In the genomic region with DNA sequence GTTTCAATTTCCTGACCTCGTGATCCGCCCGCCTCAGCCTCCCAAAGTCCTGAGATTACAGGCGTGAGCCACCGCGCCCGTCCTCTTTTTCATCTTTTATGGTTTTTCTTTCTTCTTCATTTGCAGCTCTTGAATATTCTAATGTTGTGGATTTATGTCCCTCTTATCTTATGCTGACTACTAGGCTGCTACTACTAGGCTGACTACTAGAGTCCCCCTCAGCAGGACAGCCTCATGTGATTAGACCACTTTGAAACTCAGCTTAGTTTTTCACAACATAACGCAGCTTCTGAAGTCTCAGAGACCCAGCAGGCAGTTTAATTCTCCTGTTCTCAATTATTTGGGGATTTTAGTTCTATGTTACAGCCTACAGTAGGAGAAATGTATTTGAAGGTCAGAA, we compare ENCODE assay signal across 16 cellular contexts. TPM values are rescaled to one million over a fixed set of nuclear protein-coding genes. Genes with fewer than 3 reads are reported as not detected.
DNase-seq lines count a peak whose midpoint lies in the region; ATAC-seq and TF ChIP-seq lines count a peak whose summit lies in the region.
"Had no signal": no experiment of that assay in that cellular context is flagged by ENCODE, and none has a peak within 500 bp of the region (broad histone marks: within the 10 kb centered on the region; RNA-seq: fewer than 3 reads in every experiment).

No MANE protein-coding gene starts in this region.

- peaks cover 38% of the 10 kb centered on the region for H3K27me3 Mint-ChIP-seq in stimulated activated naive CD8-positive, alpha-beta T cell treated with anti-CD3 and anti-CD28 coated beads, Interleukin-15, amount 100 ng/mL, for 72 hours
- peaks cover 25% of the 10 kb centered on the region for H3K27me3 Mint-ChIP-seq in chondrocyte (ENCODE audit: low read depth)
- peaks cover 13% of the 10 kb centered on the region for H3K27me3 Mint-ChIP-seq in nephron progenitor cell (ENCODE audit: low read depth, poor library complexity)

- H3K27ac Mint-ChIP-seq in stimulated activated naive CD8-positive, alpha-beta T cell treated with anti-CD3 and anti-CD28 coated beads, Interleukin-15, amount 100 ng/mL, for 72 hours: no peak overlapping the region
- H3K27ac Mint-ChIP-seq in chondrocyte (ENCODE audit: unreplicated experiment) (peak overlapping the region; percentile 68), nephron progenitor cell (peak overlapping the region; percentile 57)
- H3K27ac Mint-ChIP-seq: HFFc6 had no signal

- no peaks in the 10 kb centered on the region for H3K36me3 Mint-ChIP-seq in chondrocyte (ENCODE audit: low read depth)
- H3K36me3 Mint-ChIP-seq in nephron progenitor cell (ENCODE audit: low read depth): no peaks in the 10 kb centered on the region
- H3K36me3 Mint-ChIP-seq: CD4-positive, alpha-beta memory T cell had no signal

- TF ChIP-seq CTCF in chondrocyte (IDR thresholded peaks at IDR 0.05): no peak
- TF ChIP-seq CTCF in nephron progenitor cell (IDR thresholded peaks at IDR 0.05): no peak

- H3K4me1 Mint-ChIP-seq in stimulated activated naive CD8-positive, alpha-beta T cell treated with anti-CD3 and anti-CD28 coated beads, Interleukin-15, amount 100 ng/mL, for 72 hours: peaks cover 16% of the 10 kb centered on the region
- H3K4me1 Mint-ChIP-seq in chondrocyte (ENCODE audit: low read depth) (peaks cover 10% of the 10 kb centered on the region), nephron progenitor cell (peaks cover 41% of the 10 kb centered on the region)

- peak; percentile 48 for ATAC-seq in stimulated activated naive CD8-positive, alpha-beta T cell treated with anti-CD3 and anti-CD28 coated beads, Interleukin-15, Interleukin-2, amounts not matched to agents 100 U/mL and 50 U/mL, for 24 hours
- ATAC-seq in stimulated activated naive CD8-positive, alpha-beta T cell treated with anti-CD3 and anti-CD28 coated beads, Interleukin-15, amount 100 ng/mL, for 72 hours: no peak
- ATAC-seq in HG02852 (IDR thresholded peaks at IDR 0.05; ENCODE audit: unreplicated experiment) (no peak), GM19395 (IDR thresholded peaks at IDR 0.05; ENCODE audit: unreplicated experiment) (no peak), GM19328 (IDR thresholded peaks at IDR 0.05; ENCODE audit: unreplicated experiment) (no peak)
- ATAC-seq in activated CD4-positive, CD25-positive, alpha-beta regulatory T cell treated with anti-CD3 and anti-CD28 coated beads, Interleukin-2, amount 50 U/mL, for 24 hours: no peak

- H3K4me3 Mint-ChIP-seq in stimulated activated naive CD8-positive, alpha-beta T cell treated with anti-CD3 and anti-CD28 coated beads, Interleukin-15, amount 100 ng/mL, for 72 hours: no peak overlapping the region
- no peak overlapping the region for H3K4me3 Mint-ChIP-seq in chondrocyte (ENCODE audit: unreplicated experiment)
- no peak overlapping the region for H3K4me3 Mint-ChIP-seq in nephron progenitor cell
- H3K4me3 Mint-ChIP-seq: HFFc6 had no signal

- peaks cover 0 to 6% of the 10 kb centered on the region in 2 donors for H3K9me3 Mint-ChIP-seq in stimulated activated naive CD8-positive, alpha-beta T cell treated with anti-CD3 and anti-CD28 coated beads, Interleukin-15, amount 100 ng/mL, for 72 hours
- H3K9me3 Mint-ChIP-seq in chondrocyte (ENCODE audit: low read depth): no peaks in the 10 kb centered on the region
- peaks cover 6% of the 10 kb centered on the region for H3K9me3 Mint-ChIP-seq in nephron progenitor cell
- H3K9me3 Mint-ChIP-seq: CD4-positive, alpha-beta memory T cell; HFFc6 had no signal

- no peak for DNase-seq in stimulated activated naive CD8-positive, alpha-beta T cell treated with anti-CD3 and anti-CD28 coated beads, Interleukin-15, Interleukin-2, amounts not matched to agents 100 U/mL and 50 U/mL, for 24 hours
- DNase-seq in stimulated activated naive CD8-positive, alpha-beta T cell treated with anti-CD3 and anti-CD28 coated beads, Interleukin-15, amount 100 ng/mL, for 72 hours: no peak
- no peak for DNase-seq in chondrocyte (ENCODE audit: low spot score)
- no peak for DNase-seq in nephron progenitor cell
- DNase-seq: ACHN; C1 segment of cervical spinal cord; CD4-positive, alpha-beta memory T cell; DMS79; EL; HFFc6 had no signal

RNA-seq across cellular contexts. Expression of a gene that starts 0.9 kb away (rescaled TPM):
- 0.90 TPM in 1 of 3 replicates, not detected in the others for total RNA-seq in chondrocyte
- total RNA-seq: A172, H4, HFFc6 had no signal

RNA-seq across cellular contexts. Expression of a gene that starts 28.3 kb away (rescaled TPM):
- not detected in 3 replicates for total RNA-seq in chondrocyte
- total RNA-seq: A172; CD4-positive, alpha-beta memory T cell; H4; HFFc6 had no signal

Comparison
In these comparisons a context has a peak if more than half of its experiments do, and no peak if none do; other contexts are left out.
1. H3K27ac Mint-ChIP-seq: peak in chondrocyte (single experiment) and nephron progenitor cell (single experiment); none in stimulated activated naive CD8-positive, alpha-beta T cell treated with anti-CD3 and anti-CD28 coated beads, Interleukin-15, amount 100 ng/mL, for 72 hours (0 of 2).